ENCODE assay signal across 1 cellular context in genomic region chr16:72066747-72067146, GRCh38.
TF ChIP-seq lines count a peak whose summit lies in the region.

No MANE protein-coding gene starts in this region.

TF ChIP-seq in K562, 482 proteins besides CTCF, POLR2A, EP300 and RAD21 (continues in another document):
- TF ChIP-seq ZNF282 (CRISPR knock-in tag; IDR thresholded peaks at IDR 0.05) (no peak), SAFB2 (IDR thresholded peaks at IDR 0.05; ENCODE audit: borderline replicate concordance, low read depth, low read length, severe bottlenecking) (no peak), GABPA (tag; conservative IDR thresholded peaks at IDR 0.05; ENCODE audit: low read depth) (no peak), RCOR1 (IDR thresholded peaks at IDR 0.05; ENCODE audit: borderline replicate concordance in 1 of 2, low read depth in 2 of 2, low read length in 2 of 2) (no peak), ZFP36 (IDR thresholded peaks at IDR 0.05; ENCODE audit: low read depth, low read length, partially characterized antibody) (no peak), ZNF143 (CRISPR knock-in tag; IDR thresholded peaks at IDR 0.05) (no peak), ESRRA (IDR thresholded peaks at IDR 0.05; ENCODE audit: borderline replicate concordance, low read depth) (no peak), ZSCAN32 (CRISPR knock-in tag; IDR thresholded peaks at IDR 0.05) (no peak), YBX1 (IDR thresholded peaks at IDR 0.05) (no peak), PRMT5 (CRISPR knock-in tag; IDR thresholded peaks at IDR 0.05) (no peak), IFI16 (CRISPR knock-in tag; IDR thresholded peaks at IDR 0.05) (no peak), EGR1 (conservative IDR thresholded peaks at IDR 0.05) (no peak), FOXJ2 (tag; IDR thresholded peaks at IDR 0.05) (no peak), FOXO4 (CRISPR knock-in tag; IDR thresholded peaks at IDR 0.05) (no peak), REST (CRISPR knock-in tag; IDR thresholded peaks at IDR 0.05; ENCODE audit: low read depth) (no peak), DIDO1 (tag; IDR thresholded peaks at IDR 0.05; ENCODE audit: low read depth) (no peak), ELF2 (CRISPR knock-in tag; IDR thresholded peaks at IDR 0.05) (no peak), PYGO2 (tag; IDR thresholded peaks at IDR 0.05) (no peak), HDGF (IDR thresholded peaks at IDR 0.05) (peak; percentile 55; the same call in 1 of the 2 replicates), MEF2D (tag; conservative IDR thresholded peaks at IDR 0.05; ENCODE audit: low read depth) (no peak), ZFP30 (CRISPR knock-in tag; IDR thresholded peaks at IDR 0.05; ENCODE audit: borderline replicate concordance) (no peak), ZNF280B (CRISPR knock-in tag; IDR thresholded peaks at IDR 0.05) (no peak), DEAF1 (CRISPR knock-in tag; IDR thresholded peaks at IDR 0.05) (peak; percentile 63), ZNF274 (IDR thresholded peaks at IDR 0.05; ENCODE audit: borderline replicate concordance, low read depth, low read length) (no peak), MED1 (CRISPR knock-in tag; IDR thresholded peaks at IDR 0.05; ENCODE audit: borderline replicate concordance) (no peak), USF1 (CRISPR knock-in tag; IDR thresholded peaks at IDR 0.05) (no peak), L3MBTL2 (IDR thresholded peaks at IDR 0.05) (0 out of 2 replicates have a peak, but pooled peaks have one; percentile 17), CCNT2 (IDR thresholded peaks at IDR 0.05; ENCODE audit: borderline replicate concordance, extremely low read depth, insufficient read length, low read depth, low read length) (no peak), HDAC1 (IDR thresholded peaks at IDR 0.05) (no peak), ZNF668 (CRISPR knock-in tag; IDR thresholded peaks at IDR 0.05) (no peak), ID3 (CRISPR knock-in tag; IDR thresholded peaks at IDR 0.05) (no peak), ID3 (tag; IDR thresholded peaks at IDR 0.05) (0 out of 2 replicates have a peak, but pooled peaks have one; percentile 27), IRF9 (tag; IDR thresholded peaks at IDR 0.05) (no peak), ATF7 (IDR thresholded peaks at IDR 0.05) (no peak), ZC3H8 (IDR thresholded peaks at IDR 0.05) (no peak), NUFIP1 (IDR thresholded peaks at IDR 0.05; ENCODE audit: partially characterized antibody) (no peak), GATAD2A (IDR thresholded peaks at IDR 0.05) (no peak), ZNF41 (CRISPR knock-in tag; conservative IDR thresholded peaks at IDR 0.05) (no peak), ZBTB8A (IDR thresholded peaks at IDR 0.05; ENCODE audit: partially characterized antibody) (no peak), EWSR1 (IDR thresholded peaks at IDR 0.05; ENCODE audit: borderline replicate concordance, low read depth, partially characterized antibody) (no peak), ZBTB2 (IDR thresholded peaks at IDR 0.05) (no peak), RUNX1 (IDR thresholded peaks at IDR 0.05; ENCODE audit: low read depth) (no peak), ZNF134 (CRISPR knock-in tag; conservative IDR thresholded peaks at IDR 0.05) (no peak), SMC3 (conservative IDR thresholded peaks at IDR 0.05; ENCODE audit: insufficient read depth, low read depth, low read length) (peak; percentile 40; the same call in 1 of the 2 replicates), CREM (IDR thresholded peaks at IDR 0.05; ENCODE audit: low read depth) (0 out of 2 replicates have a peak, but pooled peaks have one; percentile 19), TAF7 (tag; IDR thresholded peaks at IDR 0.05) (no peak), MCM3 (IDR thresholded peaks at IDR 0.05) (no peak), HCFC1 (IDR thresholded peaks at IDR 0.05; ENCODE audit: low read depth, low read length) (no peak), HMBOX1 (IDR thresholded peaks at IDR 0.05) (no peak), HNRNPUL1 (IDR thresholded peaks at IDR 0.05; ENCODE audit: low read length) (no peak), SPI1 (IDR thresholded peaks at IDR 0.05; ENCODE audit: borderline replicate concordance, low read depth, low read length) (0 out of 2 replicates have a peak, but pooled peaks have one; percentile 6), MITF (IDR thresholded peaks at IDR 0.05) (no peak), TARDBP (IDR thresholded peaks at IDR 0.05) (no peak), CBFB (CRISPR knock-in tag; IDR thresholded peaks at IDR 0.05) (no peak), HINFP (tag; conservative IDR thresholded peaks at IDR 0.05; ENCODE audit: low read depth) (no peak)
